ENCODE assay signal across 17 cellular contexts in genomic region chr3:15347104-15347736, GRCh38. TPM values are rescaled to one million over a fixed set of nuclear protein-coding genes. Genes with fewer than 3 reads are reported as not detected.
A peak's percentile ranks its signal among the peaks of the same experiment; 100 is the strongest.
DNase-seq lines count a peak whose midpoint lies in the region; ATAC-seq and TF ChIP-seq lines count a peak whose summit lies in the region.
"Had no signal": no experiment of that assay in that cellular context is flagged by ENCODE, and none has a peak within 500 bp of the region (broad histone marks: within the 10 kb centered on the region; RNA-seq: fewer than 3 reads in every experiment).

No MANE protein-coding gene starts in this region.

- H3K4me1 Mint-ChIP-seq in activated CD4-positive, alpha-beta T cell treated with anti-CD3 and anti-CD28 coated beads, Interleukin-2, amount 10 ng/mL, durations not matched to agents 24 days and 14 days, result peaks cover 30% of the 10 kb centered on the region
- H3K4me1 Mint-ChIP-seq in activated CD4-positive, alpha-beta memory T cell treated with anti-CD3 and anti-CD28 coated beads, Interleukin-2, amount 10 ng/mL, durations not matched to agents 7 days and 5 days, result peaks cover 38% of the 10 kb centered on the region
- H3K4me1 Mint-ChIP-seq in naive thymus-derived CD8-positive, alpha-beta T cell, result peaks cover 20 to 63% (median 40%) of the 10 kb centered on the region in 4 donors
- H3K4me1 Mint-ChIP-seq in progenitor cell of endocrine pancreas (ENCODE audit: low read depth), result peaks cover 13% of the 10 kb centered on the region

- peaks cover 11% of the 10 kb centered on the region for H3K9me3 Mint-ChIP-seq in activated CD4-positive, alpha-beta T cell treated with anti-CD3 and anti-CD28 coated beads, Interleukin-2, amount 10 ng/mL, durations not matched to agents 24 days and 14 days
- H3K9me3 Mint-ChIP-seq in activated CD4-positive, alpha-beta memory T cell treated with anti-CD3 and anti-CD28 coated beads, Interleukin-2, amount 10 ng/mL, durations not matched to agents 7 days and 5 days, result peaks cover 19% of the 10 kb centered on the region
- H3K9me3 Mint-ChIP-seq in naive thymus-derived CD8-positive, alpha-beta T cell, result peaks cover 0 to 11% (median 2%) of the 10 kb centered on the region in 9 donors
- peaks cover 8% of the 10 kb centered on the region for H3K9me3 Mint-ChIP-seq in progenitor cell of endocrine pancreas (ENCODE audit: low read depth)

- DNase-seq in activated CD4-positive, alpha-beta T cell treated with anti-CD3 and anti-CD28 coated beads, Interleukin-2, amount 10 ng/mL, durations not matched to agents 24 days and 14 days, result no peak
- no peak for DNase-seq in activated CD4-positive, alpha-beta T cell treated with anti-CD3 and anti-CD28 coated beads for 1 hour
- DNase-seq in Jurkat, Clone E6-1 (ENCODE audit: low read depth, low spot score), result peak; percentile 62
- DNase-seq in activated CD4-positive, alpha-beta memory T cell treated with anti-CD3 and anti-CD28 coated beads, Interleukin-2, amount 10 ng/mL, durations not matched to agents 7 days and 5 days, result peak; percentile 19
- DNase-seq in naive thymus-derived CD8-positive, alpha-beta T cell, result peak in 2 of 10 donors; percentile 32 to 35
- no peak for DNase-seq in NCI-H82 treated with DMSO at 0.1 percent for 48 hours (lab: John Stamatoyannopoulos, UW; ENCODE audit: unreplicated experiment)
- DNase-seq in progenitor cell of endocrine pancreas (ENCODE audit: low spot score, unreplicated experiment), result no peak
- no peak for DNase-seq in T1000 (lab: John Stamatoyannopoulos, UW)
- DNase-seq: 8988T; activated CD4-positive, alpha-beta T cell treated with anti-CD3 and anti-CD28 coated beads, Interleukin-2, amount 50 U/mL, for 4 hours; COR-L47; left ventricle myocardium inferior; MG63; NCI-H2029 treated with DMSO at 0.1 percent for 48 hours; NCI-H69; stimulated activated CD4-positive, alpha-beta T cell treated with anti-CD3 and anti-CD28 coated beads, Interleukin-15, amount 100 ng/mL, for 24 hours had no signal

- H3K36me3 Mint-ChIP-seq in activated CD4-positive, alpha-beta T cell treated with anti-CD3 and anti-CD28 coated beads, Interleukin-2, amount 10 ng/mL, durations not matched to agents 24 days and 14 days (ENCODE audit: low read depth), result peaks cover 12% of the 10 kb centered on the region
- H3K36me3 Mint-ChIP-seq in activated CD4-positive, alpha-beta memory T cell treated with anti-CD3 and anti-CD28 coated beads, Interleukin-2, amount 10 ng/mL, durations not matched to agents 7 days and 5 days (ENCODE audit: low read depth), result peaks cover 30% of the 10 kb centered on the region
- H3K36me3 Mint-ChIP-seq in naive thymus-derived CD8-positive, alpha-beta T cell, result peaks cover 0 to 2% (median 0%) of the 10 kb centered on the region in 3 donors
- no peaks in the 10 kb centered on the region for H3K36me3 Mint-ChIP-seq in progenitor cell of endocrine pancreas (ENCODE audit: insufficient read depth)

- POLR2A ChIA-PET in activated CD4-positive, alpha-beta memory T cell treated with anti-CD3 and anti-CD28 coated beads, Interleukin-2, amount 10 ng/mL, durations not matched to agents 7 days and 5 days (lab: Charles Lee), result interaction anchor here (0.6 to 5.0 kb wide), 8 partner anchors 11 to 142 kb away, joined by 3 to 31 read pairs (median 3); partner anchors contain the start of genes CAPN7 and SH3BP5
- POLR2A ChIA-PET in naive thymus-derived CD8-positive, alpha-beta T cell (lab: Charles Lee), result interaction anchor here (0.7 kb wide), 1 partner anchor 76 kb away, joined by 4 read pairs; no protein-coding TSS in a partner anchor

- intact Hi-C loops in activated CD4-positive, alpha-beta T cell treated with anti-CD3 and anti-CD28 coated beads, Interleukin-2, amount 10 ng/mL, durations not matched to agents 24 days and 14 days (cut with micrococcal nuclease), result no loop called here

- H3K27ac Mint-ChIP-seq in activated CD4-positive, alpha-beta T cell treated with anti-CD3 and anti-CD28 coated beads, Interleukin-2, amount 10 ng/mL, durations not matched to agents 24 days and 14 days, result no peak overlapping the region
- peak overlapping the region; percentile 51 for H3K27ac Mint-ChIP-seq in activated CD4-positive, alpha-beta memory T cell treated with anti-CD3 and anti-CD28 coated beads, Interleukin-2, amount 10 ng/mL, durations not matched to agents 7 days and 5 days
- peak overlapping the region; percentile 30 to 96 (median 76) for H3K27ac Mint-ChIP-seq in naive thymus-derived CD8-positive, alpha-beta T cell
- no peak overlapping the region for H3K27ac Mint-ChIP-seq in progenitor cell of endocrine pancreas

- no peak overlapping the region for H3K4me3 ChIP-seq in Jurkat, Clone E6-1 (ENCODE audit: low read length)
- H3K4me3 ChIP-seq: cardiac muscle cell, left ventricle myocardium inferior, MG63 had no signal

- peak overlapping the region; percentile 72 for H3K4me3 Mint-ChIP-seq in activated CD4-positive, alpha-beta T cell treated with anti-CD3 and anti-CD28 coated beads, Interleukin-2, amount 10 ng/mL, durations not matched to agents 24 days and 14 days
- H3K4me3 Mint-ChIP-seq in activated CD4-positive, alpha-beta memory T cell treated with anti-CD3 and anti-CD28 coated beads, Interleukin-2, amount 10 ng/mL, durations not matched to agents 7 days and 5 days, result no peak overlapping the region
- peak overlapping the region; percentile 43 to 89 (median 68) for H3K4me3 Mint-ChIP-seq in naive thymus-derived CD8-positive, alpha-beta T cell
- H3K4me3 Mint-ChIP-seq in progenitor cell of endocrine pancreas (ENCODE audit: low read depth), result no peak overlapping the region

- CTCF ChIA-PET in activated CD4-positive, alpha-beta memory T cell treated with anti-CD3 and anti-CD28 coated beads, Interleukin-2, amount 10 ng/mL, durations not matched to agents 7 days and 5 days (lab: Charles Lee), result interaction anchor here (0.8 to 5.5 kb wide), 4 partner anchors 13 to 81 kb away, joined by 3 to 36 read pairs (median 4); partner anchors contain the start of gene SH3BP5

- peaks cover 14% of the 10 kb centered on the region for H3K27me3 Mint-ChIP-seq in activated CD4-positive, alpha-beta T cell treated with anti-CD3 and anti-CD28 coated beads, Interleukin-2, amount 10 ng/mL, durations not matched to agents 24 days and 14 days
- H3K27me3 Mint-ChIP-seq in activated CD4-positive, alpha-beta memory T cell treated with anti-CD3 and anti-CD28 coated beads, Interleukin-2, amount 10 ng/mL, durations not matched to agents 7 days and 5 days, result peaks cover 5% of the 10 kb centered on the region
- H3K27me3 Mint-ChIP-seq in naive thymus-derived CD8-positive, alpha-beta T cell, result no peaks in the 10 kb centered on the region
- no peaks in the 10 kb centered on the region for H3K27me3 Mint-ChIP-seq in progenitor cell of endocrine pancreas

- ATAC-seq in naive thymus-derived CD8-positive, alpha-beta T cell, result peak; percentile 33 to 67

- no peak for TF ChIP-seq CTCF in progenitor cell of endocrine pancreas (IDR thresholded peaks at IDR 0.05; ENCODE audit: unreplicated experiment)

RNA-seq across cellular contexts. Expression of gene SH3BP5, which starts 14.8 kb away (rescaled TPM):
- total RNA-seq in activated CD4-positive, alpha-beta T cell treated with anti-CD3 and anti-CD28 coated beads, Interleukin-2, amount 10 ng/mL, durations not matched to agents 24 days and 14 days, result 19.5 and 19.8 TPM in 2 replicates
- 11.2 TPM for polyA plus RNA-seq in Jurkat, Clone E6-1 (2012; ENCODE audit: insufficient read depth, insufficient read length)
- 10 to 100 TPM; 39.0 to 40.9 TPM for total RNA-seq in activated CD4-positive, alpha-beta memory T cell treated with anti-CD3 and anti-CD28 coated beads, Interleukin-2, amount 10 ng/mL, durations not matched to agents 7 days and 5 days
- total RNA-seq in naive thymus-derived CD8-positive, alpha-beta T cell, result 1 to 10 TPM; 4.4 to 4.8 TPM
- 10 to 100 TPM; 12.1 to 26.1 (median 13.7) TPM for polyA plus RNA-seq in naive thymus-derived CD8-positive, alpha-beta T cell
- 11.6 and 14.7 TPM in 2 replicates for total RNA-seq in progenitor cell of endocrine pancreas

Comparison
In these comparisons a context has a peak if more than half of its experiments do, and no peak if none do; other contexts are left out.
1. DNase-seq: peak in Jurkat, Clone E6-1 (single experiment) and activated CD4-positive, alpha-beta memory T cell treated with anti-CD3 and anti-CD28 coated beads, Interleukin-2, amount 10 ng/mL, durations not matched to agents 7 days and 5 days (single experiment); none in activated CD4-positive, alpha-beta T cell treated with anti-CD3 and anti-CD28 coated beads, Interleukin-2, amount 10 ng/mL, durations not matched to agents 24 days and 14 days (single experiment), activated CD4-positive, alpha-beta T cell treated with anti-CD3 and anti-CD28 coated beads for 1 hour (single experiment), NCI-H82 treated with DMSO at 0.1 percent for 48 hours (single experiment), progenitor cell of endocrine pancreas (single experiment) and T1000 (single experiment).
2. H3K27ac Mint-ChIP-seq: peak in activated CD4-positive, alpha-beta memory T cell treated with anti-CD3 and anti-CD28 coated beads, Interleukin-2, amount 10 ng/mL, durations not matched to agents 7 days and 5 days (single experiment) and naive thymus-derived CD8-positive, alpha-beta T cell (10 of 10); none in activated CD4-positive, alpha-beta T cell treated with anti-CD3 and anti-CD28 coated beads, Interleukin-2, amount 10 ng/mL, durations not matched to agents 24 days and 14 days (single experiment) and progenitor cell of endocrine pancreas (single experiment).
3. H3K4me3 Mint-ChIP-seq: peak in activated CD4-positive, alpha-beta T cell treated with anti-CD3 and anti-CD28 coated beads, Interleukin-2, amount 10 ng/mL, durations not matched to agents 24 days and 14 days (single experiment) and naive thymus-derived CD8-positive, alpha-beta T cell (10 of 10); none in activated CD4-positive, alpha-beta memory T cell treated with anti-CD3 and anti-CD28 coated beads, Interleukin-2, amount 10 ng/mL, durations not matched to agents 7 days and 5 days (single experiment) and progenitor cell of endocrine pancreas (single experiment).